ENCODE assay signal across 11 cellular contexts in the genomic region with DNA sequence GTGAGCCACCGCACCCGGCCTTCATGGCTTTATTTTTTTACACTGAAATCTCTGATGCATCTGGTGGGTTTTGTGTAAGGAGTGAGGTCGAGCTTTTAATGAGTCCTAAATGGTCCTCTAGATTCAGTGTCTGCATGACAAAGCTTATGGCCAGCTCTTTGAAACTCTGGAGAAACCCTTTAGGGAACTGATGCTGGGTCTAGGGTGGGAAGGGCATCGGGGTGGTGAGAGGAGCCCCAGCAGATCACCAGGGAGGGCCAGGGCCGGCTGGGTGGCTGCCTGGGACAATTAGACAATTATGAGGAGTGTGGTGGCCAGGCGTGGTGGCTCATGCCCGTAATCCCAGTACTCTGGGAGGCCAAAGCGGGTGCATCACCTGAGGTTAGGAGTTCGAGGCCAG.
A peak's percentile ranks its signal among the peaks of the same experiment; 100 is the strongest.
DNase-seq lines count a peak whose midpoint lies in the region; ATAC-seq, FAIRE-seq and TF ChIP-seq lines count a peak whose summit lies in the region.
"Had no signal": no experiment of that assay in that cellular context is flagged by ENCODE, and none has a peak within 500 bp of the region (broad histone marks: within the 10 kb centered on the region; RNA-seq: fewer than 3 reads in every experiment).

No MANE protein-coding gene starts in this region.

- FAIRE-seq in GM12891 (lab: Jason Lieb, UNC): peak; percentile 77

- 77 to 88% (median 85%) methylated on average over 7 to 9 of the region's 9 CpGs for WGBS in spleen, 5 donors

- TF ChIP-seq CTCF in fibroblast of the aortic adventitia (IDR thresholded peaks at IDR 0.05; ENCODE audit: insufficient read depth, low read length): no peak
- TF ChIP-seq CTCF in spleen (IDR thresholded peaks at IDR 0.05 in 8 of 11, conservative IDR thresholded peaks at IDR 0.05 in 3 of 11): no peak

- H3K4me1 Mint-ChIP-seq in T-helper 17 cell: peaks cover 3% of the 10 kb centered on the region

- H3K27me3 ChIP-seq in spleen (replicated peaks in 1 of 7): no peaks in the 10 kb centered on the region
- H3K27me3 ChIP-seq in HAP-1 (ENCODE audit: low read depth): no peaks in the 10 kb centered on the region

- intact Hi-C loops in spleen (cut with DNase I; ENCODE audit: low total_unique reads): no loop called here

- no peak for TF ChIP-seq POLR2A in GM12891 (IDR thresholded peaks at IDR 0.05; ENCODE audit: low read depth, low read length)
- no peak for TF ChIP-seq POLR2A in spleen (IDR thresholded peaks at IDR 0.05)

- peak overlapping the region; percentile 61 for H3K4me3 ChIP-seq in fibroblast of the aortic adventitia (ENCODE audit: low read depth, low read length)
- H3K4me3 ChIP-seq in spleen: peak overlapping the region in 1 of 8 donors; percentile 51
- no peak overlapping the region for H3K4me3 ChIP-seq in HAP-1

- H3K4me3 Mint-ChIP-seq in T-helper 17 cell: peak overlapping the region; percentile 83

- H3K36me3 ChIP-seq in spleen (no peaks in the 10 kb centered on the region), HAP-1 (replicated peaks) (no peaks in the 10 kb centered on the region)

- no peaks in the 10 kb centered on the region for H3K27me3 Mint-ChIP-seq in T-helper 17 cell

- DNase-seq in GM12891 (ENCODE audit: insufficient read length, low spot score) (no peak), T-helper 17 cell (no peak), fibroblast of the aortic adventitia (ENCODE audit: low read depth) (no peak), spleen (no peak), HCEC 1CT (no peak), NCI-H524 treated with DMSO at 0.1 percent for 48 hours (lab: John Stamatoyannopoulos, UW) (no peak), DMS53 treated with DMSO at 0.1 percent for 48 hours (lab: John Stamatoyannopoulos, UW; ENCODE audit: unreplicated experiment) (no peak), HAP-1 (ENCODE audit: low spot score in 2 of 2) (no peak)
- DNase-seq: activated CD8-positive, alpha-beta memory T cell treated with anti-CD3 and anti-CD28 coated beads, Interleukin-2, amount 50 U/mL, for 48 hours; DMS 273 treated with DMSO at 0.1 percent for 48 hours; NCI-H446 treated with DMSO at 0.1 percent for 48 hours had no signal

- H3K4me1 ChIP-seq in spleen (peaks cover 13 to 33% (median 28%) of the 10 kb centered on the region in 6 donors), HAP-1 (no peaks in the 10 kb centered on the region)

- peak overlapping the region; percentile 58 to 83 (median 82) for H3K27ac ChIP-seq in spleen

- no peak for ATAC-seq in T-helper 17 cell

- H3K9me3 ChIP-seq in T-helper 17 cell (ENCODE audit: control insufficient read depth, low read length, poor library complexity, severe bottlenecking) (no peaks in the 10 kb centered on the region), spleen (peaks cover 0 to 4% (median 0%) of the 10 kb centered on the region in 8 donors), HAP-1 (no peaks in the 10 kb centered on the region)

- no peak overlapping the region for H3K27ac Mint-ChIP-seq in T-helper 17 cell

- H3K36me3 Mint-ChIP-seq in T-helper 17 cell (ENCODE audit: low read depth): no peaks in the 10 kb centered on the region

- in situ Hi-C loops in HAP-1 (cut with MboI; ENCODE audit: low sequenced_read_pairs): no loop called here

TF ChIP-seq in GM12891, 5 proteins besides CTCF, POLR2A, EP300 and RAD21:
- TF ChIP-seq POLR2AphosphoS5 (IDR thresholded peaks at IDR 0.05; ENCODE audit: low read depth, low read length): no peak
- no peak for TF ChIP-seq PAX5 (IDR thresholded peaks at IDR 0.05; ENCODE audit: insufficient read depth, low read length, severe bottlenecking)
- TF ChIP-seq SPI1 (IDR thresholded peaks at IDR 0.05; ENCODE audit: low read depth, low read length): no peak
- TF ChIP-seq TAF1 (IDR thresholded peaks at IDR 0.05; ENCODE audit: low read depth, low read length): no peak
- no peak for TF ChIP-seq POU2F2 (IDR thresholded peaks at IDR 0.05; ENCODE audit: low read depth, low read length)
